ENCODE assay signal across 8 cellular contexts in genomic region chr20:45445805-45446562, GRCh38. TPM values are rescaled to one million over a fixed set of nuclear protein-coding genes. Genes with fewer than 3 reads are reported as not detected.
DNase-seq lines count a peak whose midpoint lies in the region; ATAC-seq and TF ChIP-seq lines count a peak whose summit lies in the region.

No MANE protein-coding gene starts in this region.

- H3K4me3 ChIP-seq in fibroblast of villous mesenchyme (ENCODE audit: low read depth, low read length) (no peak overlapping the region), coronary artery (no peak overlapping the region)

- ATAC-seq in HG03432 (IDR thresholded peaks at IDR 0.05; ENCODE audit: unreplicated experiment) = peak; percentile 52
- peak; percentile 56 for ATAC-seq in stimulated activated naive CD8-positive, alpha-beta T cell treated with anti-CD3 and anti-CD28 coated beads, Interleukin-15, Interleukin-2, amounts not matched to agents 100 U/mL and 50 U/mL, for 24 hours

- no peak overlapping the region for H3K27ac ChIP-seq in coronary artery

- DNase-seq in SHP77 (lab: John Stamatoyannopoulos, UW) (peak; percentile 35 to 52), SHP77 treated with DMSO at 0.1 percent for 48 hours (lab: John Stamatoyannopoulos, UW) (no peak), UCSD-AML1 (lab: John Stamatoyannopoulos, UW; ENCODE audit: unreplicated experiment) (peak; percentile 45), fibroblast of villous mesenchyme (ENCODE audit: low read depth) (no peak), coronary artery (ENCODE audit: low spot score) (no peak), DMS79 (lab: John Stamatoyannopoulos, UW) (no peak)
- peak; percentile 63 for DNase-seq in stimulated activated naive CD8-positive, alpha-beta T cell treated with anti-CD3 and anti-CD28 coated beads, Interleukin-15, Interleukin-2, amounts not matched to agents 100 U/mL and 50 U/mL, for 24 hours

- TF ChIP-seq CTCF in fibroblast of villous mesenchyme (IDR thresholded peaks at IDR 0.05; ENCODE audit: insufficient read depth, low read depth, low read length) = peak; percentile 61
- no peak for TF ChIP-seq CTCF in coronary artery (IDR thresholded peaks at IDR 0.05)

RNA-seq across cellular contexts. Expression of gene WFDC2, which starts 23.6 kb away (rescaled TPM):
- not detected in 2 replicates for total RNA-seq in fibroblast of villous mesenchyme

RNA-seq across cellular contexts. Expression of gene PIGT, which starts 30.0 kb away (rescaled TPM):
- 27.7 and 28.1 TPM in 2 replicates for total RNA-seq in fibroblast of villous mesenchyme

RNA-seq across cellular contexts. Expression of gene DBNDD2, which starts 37.9 kb away (rescaled TPM):
- 9.9 and 11.3 TPM in 2 replicates for total RNA-seq in fibroblast of villous mesenchyme

Comparison
In these comparisons a context has a peak if more than half of its experiments do, and no peak if none do; other contexts are left out.
1. DNase-seq: peak in SHP77 (2 of 2), UCSD-AML1 (single experiment) and stimulated activated naive CD8-positive, alpha-beta T cell treated with anti-CD3 and anti-CD28 coated beads, Interleukin-15, Interleukin-2, amounts not matched to agents 100 U/mL and 50 U/mL, for 24 hours (single experiment); none in SHP77 treated with DMSO at 0.1 percent for 48 hours (single experiment), fibroblast of villous mesenchyme (single experiment), coronary artery (single experiment) and DMS79 (single experiment).